Comparison of ENCODE assay signal across 27 cellular contexts in genomic region chr6:148164645-148165044, GRCh38.
"Had no signal": no experiment of that assay in that cellular context is flagged by ENCODE, and none has a peak within 500 bp of the region (broad histone marks: within the 10 kb centered on the region; RNA-seq: fewer than 3 reads in every experiment).

No MANE protein-coding gene starts in this region.

- H3K36me3 ChIP-seq: adrenal gland, ascending aorta, breast epithelium, colonic mucosa, esophagus muscularis mucosa, left ventricle myocardium inferior, spleen, thoracic aorta, upper lobe of right lung, WERI-Rb-1 had no signal

- H3K9me3 Mint-ChIP-seq: activated T-helper 1 cell treated with anti-CD3 and anti-CD28 coated beads, Interleukin-12 subunit alpha, Interleukin-12 subunit beta, Interleukin-2, Interleukin-4 antibody, amounts not matched to agents 30 ng/mL and 10 ng/mL and 1 ng/mL, durations not matched to agents 14 hours and 24 hours and 36 hours; central memory CD8-positive, alpha-beta T cell; effector memory CD8-positive, alpha-beta T cell; natural killer cell; T-cell; T-helper 2 cell treated with Interferon-gamma antibody and Interleukin-4, amounts not matched to agents 5 μg/mL and 100 μg/mL, for 36 hours had no signal

- H3K4me3 ChIP-seq: adrenal gland, ascending aorta, breast epithelium, colonic mucosa, dorsolateral prefrontal cortex, esophagus muscularis mucosa, left ventricle myocardium inferior, spleen, thoracic aorta, upper lobe of right lung had no signal

- H3K4me3 Mint-ChIP-seq: activated naive CD8-positive, alpha-beta T cell; activated T-helper 1 cell treated with anti-CD3 and anti-CD28 coated beads, Interleukin-12 subunit alpha, Interleukin-12 subunit beta, Interleukin-2, Interleukin-4 antibody, amounts not matched to agents 30 ng/mL and 10 ng/mL and 1 ng/mL, durations not matched to agents 14 hours and 24 hours and 36 hours; central memory CD8-positive, alpha-beta T cell; effector memory CD8-positive, alpha-beta T cell; mesothelial cell of epicardium; natural killer cell; T-cell; T-helper 2 cell treated with Interferon-gamma antibody and Interleukin-4, amounts not matched to agents 5 μg/mL and 100 μg/mL, for 36 hours had no signal

- H3K4me1 Mint-ChIP-seq: central memory CD8-positive, alpha-beta T cell; mesothelial cell of epicardium; natural killer cell; T-cell had no signal

- H3K27ac Mint-ChIP-seq: activated naive CD8-positive, alpha-beta T cell; activated T-helper 1 cell treated with anti-CD3 and anti-CD28 coated beads, Interleukin-12 subunit alpha, Interleukin-12 subunit beta, Interleukin-2, Interleukin-4 antibody, amounts not matched to agents 30 ng/mL and 10 ng/mL and 1 ng/mL, durations not matched to agents 14 hours and 24 hours and 36 hours; effector memory CD8-positive, alpha-beta T cell; mesothelial cell of epicardium; natural killer cell; progenitor cell of endocrine pancreas; T-cell; T-helper 2 cell treated with Interferon-gamma antibody and Interleukin-4, amounts not matched to agents 5 μg/mL and 100 μg/mL, for 36 hours had no signal

- H3K4me1 ChIP-seq: adrenal gland, ascending aorta, breast epithelium, colonic mucosa, esophagus muscularis mucosa, left ventricle myocardium inferior, spleen, upper lobe of right lung had no signal

- H3K27me3 ChIP-seq: adrenal gland, ascending aorta, breast epithelium, colonic mucosa, esophagus muscularis mucosa, upper lobe of right lung had no signal

- ATAC-seq: effector memory CD8-positive, alpha-beta T cell; natural killer cell; T-cell; upper lobe of right lung had no signal

- DNase-seq: activated CD4-positive, alpha-beta T cell treated with anti-CD3 and anti-CD28 coated beads for 1 hour; activated CD4-positive, alpha-beta T cell treated with anti-CD3 and anti-CD28 coated beads, Interleukin-2, amount 50 U/mL, for 4 hours; activated gamma-delta T cell treated with Interleukin-2 at 50 U/mL for 16 hours; adrenal gland; colonic mucosa; dorsolateral prefrontal cortex; effector memory CD8-positive, alpha-beta T cell; hypothalamus; left ventricle myocardium inferior; natural killer cell; retina; spleen; stimulated activated CD4-positive, alpha-beta T cell treated with anti-CD3 and anti-CD28 coated beads, Interleukin-4, amount 100 ng/mL, for 1 hour; stimulated activated naive CD4-positive, alpha-beta T cell treated with Interleukin-2 at 50 U/mL for 16 hours; T-cell; upper lobe of right lung; WERI-Rb-1 had no signal

- H3K9me3 ChIP-seq: adrenal gland, ascending aorta, breast epithelium, colonic mucosa, esophagus muscularis mucosa, left ventricle myocardium inferior, spleen, thoracic aorta, upper lobe of right lung had no signal

- H3K27ac ChIP-seq: adrenal gland, ascending aorta, breast epithelium, colonic mucosa, dorsolateral prefrontal cortex, esophagus muscularis mucosa, left ventricle myocardium inferior, spleen, thoracic aorta, upper lobe of right lung, WERI-Rb-1 had no signal

- H3K36me3 Mint-ChIP-seq: activated naive CD8-positive, alpha-beta T cell; mesothelial cell of epicardium; natural killer cell; T-cell had no signal

- H3K27me3 Mint-ChIP-seq: central memory CD8-positive, alpha-beta T cell; effector memory CD8-positive, alpha-beta T cell; progenitor cell of endocrine pancreas had no signal
